ENCODE assay signal across 14 cellular contexts in genomic region chr3:73774645-73775044, GRCh38.
DNase-seq lines count a peak whose midpoint lies in the region; ATAC-seq and TF ChIP-seq lines count a peak whose summit lies in the region.
"Had no signal": no experiment of that assay in that cellular context is flagged by ENCODE, and none has a peak within 500 bp of the region (broad histone marks: within the 10 kb centered on the region; RNA-seq: fewer than 3 reads in every experiment).

No MANE protein-coding gene starts in this region.

- no peak overlapping the region for H4K8ac ChIP-seq in mesendoderm (ENCODE audit: low read depth, low read length)

- no peak overlapping the region for H2BK120ac ChIP-seq in mesendoderm (ENCODE audit: low read depth, low read length)

- no peaks in the 10 kb centered on the region for H3K27me3 ChIP-seq in skeletal muscle satellite cell (ENCODE audit: control insufficient read depth, insufficient read depth, low read length)
- no peaks in the 10 kb centered on the region for H3K27me3 ChIP-seq in CD8-positive, alpha-beta T cell (ENCODE audit: insufficient read depth, low read length)
- H3K27me3 ChIP-seq in mesendoderm (ENCODE audit: insufficient read depth, low read length, poor library complexity) = no peaks in the 10 kb centered on the region
- H3K27me3 ChIP-seq: BLaER1 treated with 17β-estradiol and CSF1 and Interleukin-3, amounts not matched to agents 10 nM and 100 nM had no signal

- no peak overlapping the region for H2AK5ac ChIP-seq in mesendoderm (ENCODE audit: low read length)

- no peaks in the 10 kb centered on the region for H3K27me3 Mint-ChIP-seq in CD8-positive, alpha-beta T cell (ENCODE audit: low read depth)
- H3K27me3 Mint-ChIP-seq: CD4-positive, alpha-beta T cell had no signal

- H3K36me3 ChIP-seq in skeletal muscle satellite cell (ENCODE audit: insufficient read depth, low read length) (no peaks in the 10 kb centered on the region), mesendoderm (ENCODE audit: control insufficient read depth, insufficient read depth, low read length) (no peaks in the 10 kb centered on the region)
- H3K36me3 ChIP-seq in CD8-positive, alpha-beta T cell (ENCODE audit: insufficient read depth, low read length) = no peaks in the 10 kb centered on the region
- H3K36me3 ChIP-seq: BLaER1 treated with 17β-estradiol and CSF1 and Interleukin-3, amounts not matched to agents 10 nM and 100 nM; HAP-1 had no signal

- H3K9ac ChIP-seq in skeletal muscle satellite cell (ENCODE audit: low read depth, low read length) (no peak overlapping the region), mesendoderm (ENCODE audit: low read length) (no peak overlapping the region)
- H3K9ac ChIP-seq: BLaER1 treated with 17β-estradiol and CSF1 and Interleukin-3, amounts not matched to agents 10 nM and 100 nM had no signal

- H3K9me3 Mint-ChIP-seq in CD8-positive, alpha-beta T cell = no peaks in the 10 kb centered on the region

- no peak overlapping the region for H3K4ac ChIP-seq in mesendoderm (ENCODE audit: low read depth, low read length)

- no peaks in the 10 kb centered on the region for H3K36me3 Mint-ChIP-seq in CD8-positive, alpha-beta T cell

- H3K27ac ChIP-seq in CD8-positive, alpha-beta T cell (ENCODE audit: low read depth, low read length) = no peak overlapping the region
- no peak overlapping the region for H3K27ac ChIP-seq in mesendoderm (ENCODE audit: low read depth, low read length)
- H3K27ac ChIP-seq: 22Rv1; BLaER1 treated with 17β-estradiol and CSF1 and Interleukin-3, amounts not matched to agents 10 nM and 100 nM had no signal

- no peaks in the 10 kb centered on the region for H3K79me1 ChIP-seq in mesendoderm (ENCODE audit: low read length)

- WGBS in mesendoderm (ENCODE audit: extremely low coverage, insufficient coverage, low lambda C conversion rate) = no CpG with 5 or more reads among the region's 2 CpGs

- CTCF ChIA-PET in CD8-positive, alpha-beta T cell (lab: Charles Lee) = no interaction called here

- no peak for ATAC-seq in SK-N-SH treated with all-trans-retinoic acid at 6 μM for 48 hours
- no peak for ATAC-seq in CD8-positive, alpha-beta T cell
- ATAC-seq in GM18867 (IDR thresholded peaks at IDR 0.05; ENCODE audit: unreplicated experiment) = no peak
- ATAC-seq: HepG2 had no signal

- H2BK5ac ChIP-seq in mesendoderm (ENCODE audit: low read length) = no peak overlapping the region

- POLR2A ChIA-PET in CD8-positive, alpha-beta T cell (lab: Charles Lee) = no interaction called here

- no peak overlapping the region for H3K56ac ChIP-seq in mesendoderm (ENCODE audit: low read length)

- H2BK15ac ChIP-seq in mesendoderm (replicated peaks; ENCODE audit: low read depth) = no peak overlapping the region

- no peaks in the 10 kb centered on the region for H3K4me1 Mint-ChIP-seq in CD8-positive, alpha-beta T cell (ENCODE audit: low read depth)

- no peaks in the 10 kb centered on the region for H3K79me2 ChIP-seq in mesendoderm (ENCODE audit: control insufficient read depth, insufficient read depth, low read length)

- peak; percentile 58 for DNase-seq in EH (ENCODE audit: low read depth)
- peak; percentile 26 for DNase-seq in fibroblast of mammary gland (ENCODE audit: low read depth)
- DNase-seq in CD8-positive, alpha-beta T cell = no peak
- DNase-seq in mesendoderm = no peak
- DNase-seq: CD4-positive, alpha-beta T cell; DMS79; EL had no signal

- no peak overlapping the region for H3K27ac Mint-ChIP-seq in CD8-positive, alpha-beta T cell
- H3K27ac Mint-ChIP-seq: CD4-positive, alpha-beta T cell had no signal

- H3K4me1 ChIP-seq in skeletal muscle satellite cell (ENCODE audit: control insufficient read depth, insufficient read depth, low read length) = peaks cover 24% of the 10 kb centered on the region
- H3K4me1 ChIP-seq in CD8-positive, alpha-beta T cell (ENCODE audit: insufficient read depth, low read length) = no peaks in the 10 kb centered on the region
- H3K4me1 ChIP-seq in mesendoderm (ENCODE audit: control insufficient read depth, low read depth, low read length) = no peaks in the 10 kb centered on the region
- H3K4me1 ChIP-seq: BLaER1 treated with 17β-estradiol and CSF1 and Interleukin-3, amounts not matched to agents 10 nM and 100 nM; HAP-1 had no signal

- no peaks in the 10 kb centered on the region for H3K9me3 ChIP-seq in skeletal muscle satellite cell (replicated peaks; ENCODE audit: low read length)
- H3K9me3 ChIP-seq in CD8-positive, alpha-beta T cell (ENCODE audit: low read length) = no peaks in the 10 kb centered on the region
- H3K9me3 ChIP-seq: HAP-1 had no signal

- H3K23ac ChIP-seq in mesendoderm (ENCODE audit: low read length) = no peak overlapping the region

- no peak overlapping the region for H3K4me3 Mint-ChIP-seq in CD8-positive, alpha-beta T cell
- H3K4me3 Mint-ChIP-seq: CD4-positive, alpha-beta T cell had no signal

- TF ChIP-seq CTCF in fibroblast of mammary gland (conservative IDR thresholded peaks at IDR 0.05; ENCODE audit: control insufficient read depth, insufficient read depth, low read depth, low read length) = no peak
- no peak for TF ChIP-seq CTCF in CD8-positive, alpha-beta T cell (IDR thresholded peaks at IDR 0.05)

- H4K5ac ChIP-seq in mesendoderm (ENCODE audit: low read length) = no peak overlapping the region

- no peak overlapping the region for H3K18ac ChIP-seq in mesendoderm (ENCODE audit: low read length)

- H3K4me2 ChIP-seq in skeletal muscle satellite cell (ENCODE audit: low read length) = peak overlapping the region; percentile 34
- no peak overlapping the region for H3K4me2 ChIP-seq in mesendoderm (ENCODE audit: low read length)
- H3K4me2 ChIP-seq: BLaER1 treated with 17β-estradiol and CSF1 and Interleukin-3, amounts not matched to agents 10 nM and 100 nM had no signal

- intact Hi-C loops in CD8-positive, alpha-beta T cell (cut with DNase I, micrococcal nuclease) = no loop called here

- no peak overlapping the region for H3K4me3 ChIP-seq in fibroblast of mammary gland (ENCODE audit: control insufficient read depth, low read depth, low read length)
- H3K4me3 ChIP-seq in skeletal muscle satellite cell (ENCODE audit: low read length) = no peak overlapping the region
- no peak overlapping the region for H3K4me3 ChIP-seq in CD8-positive, alpha-beta T cell (ENCODE audit: low read depth, low read length)
- no peak overlapping the region for H3K4me3 ChIP-seq in mesendoderm (ENCODE audit: low read length)
- H3K4me3 ChIP-seq: BLaER1 treated with 17β-estradiol and CSF1 and Interleukin-3, amounts not matched to agents 10 nM and 100 nM; HAP-1 had no signal

TF ChIP-seq in SK-N-SH treated with all-trans-retinoic acid at 6 μM for 48 hours, 23 proteins besides CTCF, POLR2A, EP300 and RAD21:
- TF ChIP-seq ZNF565 (CRISPR knock-in tag; conservative IDR thresholded peaks at IDR 0.05; ENCODE audit: low read depth) (no peak), ISL1 (CRISPR knock-in tag; IDR thresholded peaks at IDR 0.05) (peak; percentile 59)

Comparison
In these comparisons a context has a peak if more than half of its experiments do, and no peak if none do; other contexts are left out.
1. DNase-seq: peak in EH (single experiment) and fibroblast of mammary gland (single experiment); none in CD8-positive, alpha-beta T cell (0 of 7) and mesendoderm (single experiment).